Comparison of ENCODE assay signal across 8 cellular contexts in genomic region chr6:2931970-2932748, GRCh38. TPM values are rescaled to one million over a fixed set of nuclear protein-coding genes. Genes with fewer than 3 reads are reported as not detected.
A peak's percentile ranks its signal among the peaks of the same experiment; 100 is the strongest.
DNase-seq lines count a peak whose midpoint lies in the region; ATAC-seq and TF ChIP-seq lines count a peak whose summit lies in the region.

No MANE protein-coding gene starts in this region.

- intact Hi-C loops in Right ventricle myocardium superior (cut with DNase I), result loop anchor here (5.0 to 10.0 kb wide), 3 partner anchors 53 to 140 kb away; no protein-coding TSS in a partner anchor

- DNase-seq in ELR (ENCODE audit: low read depth) (peak; percentile 79), HFF-Myc (ENCODE audit: extremely low read depth, low read depth) (peak; percentile 53), NCI-H1048 (lab: John Stamatoyannopoulos, UW) (peak; percentile 62), SKM-1 (lab: John Stamatoyannopoulos, UW; ENCODE audit: unreplicated experiment) (peak; percentile 67), Right ventricle myocardium superior (peak; percentile 82), progenitor cell of endocrine pancreas (ENCODE audit: low spot score, unreplicated experiment) (peak; percentile 78), ureter (ENCODE audit: low spot score) (peak; percentile 85)
- peak; percentile 87 to 88 for DNase-seq in activated naive CD4-positive, alpha-beta T cell treated with anti-CD3 and anti-CD28 coated beads, Interleukin-2, amount 50 U/mL, for 72 hours (ENCODE audit: low spot score in 2 of 2)

- peak; percentile 100 for TF ChIP-seq CTCF in HFF-Myc (IDR thresholded peaks at IDR 0.05; ENCODE audit: low read depth, low read length, missing control alignments)
- TF ChIP-seq CTCF in progenitor cell of endocrine pancreas (IDR thresholded peaks at IDR 0.05; ENCODE audit: unreplicated experiment), result peak; percentile 98

- peak overlapping the region; percentile 41 for H3K4me3 Mint-ChIP-seq in progenitor cell of endocrine pancreas (ENCODE audit: low read depth)

- H3K27ac Mint-ChIP-seq in activated naive CD4-positive, alpha-beta T cell treated with anti-CD3 and anti-CD28 coated beads, Interleukin-2, amount 50 U/mL, for 72 hours, result peak overlapping the region in 1 of 2 donors; percentile 23
- peak overlapping the region; percentile 75 for H3K27ac Mint-ChIP-seq in progenitor cell of endocrine pancreas

- H3K36me3 Mint-ChIP-seq in activated naive CD4-positive, alpha-beta T cell treated with anti-CD3 and anti-CD28 coated beads, Interleukin-2, amount 50 U/mL, for 72 hours, result peaks cover 18 to 21% of the 10 kb centered on the region in 2 donors
- peaks cover 3% of the 10 kb centered on the region for H3K36me3 Mint-ChIP-seq in progenitor cell of endocrine pancreas (ENCODE audit: insufficient read depth)

- ATAC-seq in activated naive CD4-positive, alpha-beta T cell treated with anti-CD3 and anti-CD28 coated beads, Interleukin-2, amount 50 U/mL, for 72 hours, result peak; percentile 79 to 89
- ATAC-seq in Right ventricle myocardium superior (ENCODE audit: poor library complexity), result peak; percentile 96

- no peaks in the 10 kb centered on the region for H3K27me3 Mint-ChIP-seq in progenitor cell of endocrine pancreas

- H3K4me1 Mint-ChIP-seq in progenitor cell of endocrine pancreas (ENCODE audit: low read depth), result peaks cover 14% of the 10 kb centered on the region

- peaks cover 11 to 18% of the 10 kb centered on the region in 2 donors for H3K9me3 Mint-ChIP-seq in activated naive CD4-positive, alpha-beta T cell treated with anti-CD3 and anti-CD28 coated beads, Interleukin-2, amount 50 U/mL, for 72 hours
- peaks cover 10% of the 10 kb centered on the region for H3K9me3 Mint-ChIP-seq in progenitor cell of endocrine pancreas (ENCODE audit: low read depth)

- H3K4me3 ChIP-seq in HFF-Myc (replicated peaks; ENCODE audit: low read depth, low read length), result no peak overlapping the region

RNA-seq across cellular contexts. Expression of gene SERPINB9, which starts 29.1 kb away (rescaled TPM):
- total RNA-seq in activated naive CD4-positive, alpha-beta T cell treated with anti-CD3 and anti-CD28 coated beads, Interleukin-2, amount 50 U/mL, for 72 hours, result 100 to 1,000 TPM in 1 of 2 donors, 10 to 100 TPM in 1; 51.3 to 102 TPM
- total RNA-seq in Right ventricle myocardium superior (2.9 TPM), progenitor cell of endocrine pancreas (6.5 and 7.6 TPM in 2 replicates), ureter (6.7 TPM)

RNA-seq across cellular contexts. Expression of gene SERPINB6, which starts 39.2 kb away (rescaled TPM):
- total RNA-seq in activated naive CD4-positive, alpha-beta T cell treated with anti-CD3 and anti-CD28 coated beads, Interleukin-2, amount 50 U/mL, for 72 hours, result 10 to 100 TPM; 11.1 to 78.4 TPM
- 265 TPM for total RNA-seq in Right ventricle myocardium superior
- total RNA-seq in progenitor cell of endocrine pancreas, result 220 and 226 TPM in 2 replicates
- 121 TPM for total RNA-seq in ureter
